ENCODE assay signal across 8 cellular contexts in genomic region chr21:42975886-42976608, GRCh38. TPM values are rescaled to one million over a fixed set of nuclear protein-coding genes. Genes with fewer than 3 reads are reported as not detected.
A peak's percentile ranks its signal among the peaks of the same experiment; 100 is the strongest.
DNase-seq lines count a peak whose midpoint lies in the region; ATAC-seq and TF ChIP-seq lines count a peak whose summit lies in the region.

No MANE protein-coding gene starts in this region.

- peaks cover 45% of the 10 kb centered on the region for H3K4me1 Mint-ChIP-seq in activated T-cell treated with anti-CD3 and anti-CD28 coated beads, Interleukin-2, amount 50 U/mL, for 24 hours (ENCODE audit: low read depth)

- H3K36me3 ChIP-seq in thyroid gland: no peaks in the 10 kb centered on the region

- H3K4me3 Mint-ChIP-seq in activated T-cell treated with anti-CD3 and anti-CD28 coated beads, Interleukin-2, amount 50 U/mL, for 24 hours: peak overlapping the region; percentile 91

- no peaks in the 10 kb centered on the region for H3K27me3 Mint-ChIP-seq in activated T-cell treated with anti-CD3 and anti-CD28 coated beads, Interleukin-2, amount 50 U/mL, for 24 hours

- H3K4me1 ChIP-seq in thyroid gland: peaks cover 14 to 27% of the 10 kb centered on the region in 2 donors

- intact Hi-C loops in thyroid gland (cut with DNase I): no loop called here

- peak overlapping the region; percentile 96 for H3K27ac Mint-ChIP-seq in activated T-cell treated with anti-CD3 and anti-CD28 coated beads, Interleukin-2, amount 50 U/mL, for 24 hours

- H3K9me3 ChIP-seq in thyroid gland: no peaks in the 10 kb centered on the region

- no peaks in the 10 kb centered on the region for H3K27me3 ChIP-seq in thyroid gland

- no peaks in the 10 kb centered on the region for H3K9me3 Mint-ChIP-seq in activated T-cell treated with anti-CD3 and anti-CD28 coated beads, Interleukin-2, amount 50 U/mL, for 24 hours

- 53 to 54% methylated on average over 6 of the region's 6 CpGs for WGBS in thyroid gland, 2 donors

- H3K4me3 ChIP-seq in thyroid gland (replicated peaks in 1 of 3): peak overlapping the region; percentile 53 to 79 (median 56)

- no peak for ATAC-seq in left lobe of liver

- no peak for TF ChIP-seq POLR2A in thyroid gland (IDR thresholded peaks at IDR 0.05)

- peaks cover 38% of the 10 kb centered on the region for H3K36me3 Mint-ChIP-seq in activated T-cell treated with anti-CD3 and anti-CD28 coated beads, Interleukin-2, amount 50 U/mL, for 24 hours (ENCODE audit: low read depth)

- H3K27ac ChIP-seq in angular gyrus (ENCODE audit: low read depth, low read length): peak overlapping the region; percentile 76
- H3K27ac ChIP-seq in thyroid gland: peak overlapping the region; percentile 92 to 96 (median 96)

- no peak for TF ChIP-seq CTCF in thyroid gland (IDR thresholded peaks at IDR 0.05)

- no peak for DNase-seq in activated T-cell treated with anti-CD3 and anti-CD28 coated beads, Interleukin-2, amount 50 U/mL, for 24 hours
- DNase-seq in activated T-cell treated with anti-CD3 and anti-CD28 coated beads for 4 hours (no peak), left kidney (ENCODE audit: low read depth, low spot score) (peak; percentile 18), thyroid gland (no peak), left lobe of liver (ENCODE audit: low spot score) (no peak), SHP77 (lab: John Stamatoyannopoulos, UW) (no peak), D341Med (ENCODE audit: low spot score) (no peak)

RNA-seq across cellular contexts. Expression of gene PKNOX1, which starts 1.7 kb away (rescaled TPM):
- 10 to 100 TPM; 21.3 to 36.2 (median 24.0) TPM for total RNA-seq in thyroid gland
- total RNA-seq in left lobe of liver: 6.0 TPM

RNA-seq across cellular contexts. Expression of gene ERVH48-1, which starts 50.6 kb away (rescaled TPM):
- total RNA-seq in thyroid gland (under 1 TPM in 2 of 4 donors, not detected in 2; 0.22 to 0.42 TPM), left lobe of liver (not detected)
